In genomic region chr19:15161028-15161984, GRCh38 we compare ENCODE assay signal across 10 cellular contexts. TPM values are rescaled to one million over a fixed set of nuclear protein-coding genes. Genes with fewer than 3 reads are reported as not detected.
DNase-seq lines count a peak whose midpoint lies in the region; ATAC-seq and TF ChIP-seq lines count a peak whose summit lies in the region.
"Had no signal": no experiment of that assay in that cellular context is flagged by ENCODE, and none has a peak within 500 bp of the region (broad histone marks: within the 10 kb centered on the region; RNA-seq: fewer than 3 reads in every experiment).

No MANE protein-coding gene starts in this region.

- TF ChIP-seq CTCF in HFFc6 (IDR thresholded peaks at IDR 0.05) (peak; percentile 74), RWPE2 (IDR thresholded peaks at IDR 0.05; ENCODE audit: poor library complexity, severe bottlenecking) (peak; percentile 60), ascending aorta (IDR thresholded peaks at IDR 0.05) (no peak)

- ATAC-seq in RWPE2 (ENCODE audit: low read depth) (no peak; the same call in 2 of the 3 replicates), left colon (peak; percentile 36)
- ATAC-seq: psoas muscle had no signal

- DNase-seq in Daoy (ENCODE audit: low read depth) (peak; percentile 60), HFFc6 (no peak), RWPE2 (ENCODE audit: low spot score) (no peak), left colon (peak in 1 of 2 donors; percentile 28), ascending aorta (ENCODE audit: low spot score in 2 of 2) (no peak)
- DNase-seq in stimulated activated CD8-positive, alpha-beta memory T cell treated with anti-CD3 and anti-CD28 coated beads, Interleukin-4, amount 100 ng/mL, for 48 hours = no peak
- no peak for DNase-seq in activated CD4-positive, CD25-positive, alpha-beta regulatory T cell treated with anti-CD3 and anti-CD28 coated beads, Interleukin-2, amount 50 U/mL, for 72 hours
- DNase-seq in activated CD8-positive, alpha-beta memory T cell treated with anti-CD3 and anti-CD28 coated beads, Interleukin-2, amount 50 U/mL, for 4 hours = no peak
- DNase-seq: psoas muscle had no signal

- H3K27me3 ChIP-seq in RWPE2 (ENCODE audit: insufficient read depth, poor library complexity, severe bottlenecking) = no peaks in the 10 kb centered on the region
- H3K27me3 ChIP-seq in ascending aorta = no peaks in the 10 kb centered on the region
- H3K27me3 ChIP-seq: adrenal gland had no signal

- peaks cover 4% of the 10 kb centered on the region for H3K9me3 ChIP-seq in RWPE2 (ENCODE audit: severe bottlenecking)
- H3K9me3 ChIP-seq in ascending aorta = peaks cover 0 to 7% of the 10 kb centered on the region in 2 donors

- no peak overlapping the region for H3K4me3 Mint-ChIP-seq in HFFc6

- H3K36me3 ChIP-seq in RWPE2 (ENCODE audit: low read depth) (no peaks in the 10 kb centered on the region), ascending aorta (peaks cover 61 to 70% of the 10 kb centered on the region in 2 donors)
- H3K36me3 ChIP-seq: adrenal gland had no signal

- no peaks in the 10 kb centered on the region for H3K4me1 Mint-ChIP-seq in HFFc6 (ENCODE audit: low read depth)

- peaks cover 25% of the 10 kb centered on the region for H3K9me3 Mint-ChIP-seq in HFFc6

- H3K4me1 ChIP-seq in RWPE2 (ENCODE audit: insufficient read depth, poor library complexity, severe bottlenecking) (no peaks in the 10 kb centered on the region), ascending aorta (no peaks in the 10 kb centered on the region)
- H3K4me1 ChIP-seq: adrenal gland, psoas muscle had no signal

- intact Hi-C loops in left colon (cut with DNase I, micrococcal nuclease) = no loop called here
- intact Hi-C loops in ascending aorta (cut with DNase I) = no loop called here

- H3K27ac ChIP-seq in RWPE2 (ENCODE audit: poor library complexity, severe bottlenecking) (no peak overlapping the region), ascending aorta (no peak overlapping the region)
- H3K27ac ChIP-seq: adrenal gland, psoas muscle had no signal

- peaks cover 11% of the 10 kb centered on the region for H3K36me3 Mint-ChIP-seq in HFFc6 (ENCODE audit: low read depth)

- H3K4me3 ChIP-seq in RWPE2 (ENCODE audit: severe bottlenecking) (no peak overlapping the region), ascending aorta (no peak overlapping the region)
- H3K4me3 ChIP-seq: adrenal gland, psoas muscle had no signal

- no peaks in the 10 kb centered on the region; the same call in none of the 2 replicates for H3K27me3 Mint-ChIP-seq in HFFc6 (ENCODE audit: insufficient read depth)

- no peak overlapping the region for H3K27ac Mint-ChIP-seq in HFFc6

RNA-seq across cellular contexts. Expression of gene NOTCH3, which starts 39.5 kb away (rescaled TPM):
- total RNA-seq in Daoy (2014; rRNA removed; shearing (Covaris generic)) = 0.97 and 1.0 TPM in 2 replicates
- total RNA-seq in HFFc6 (2021; fragmentation: NEBNext Ultra II Directional; extraction: Animal tissue kit (Norgen Biotek cat#: 25700)) = 10 to 100 TPM in 4 of 6 experiments, 1 to 10 TPM in 2; 3.4 to 18.0 (median 13.1) TPM
- total RNA-seq in left colon (10 to 100 TPM in 1 of 2 donors, 1 to 10 TPM in 1; 6.1 to 12.2 TPM), ascending aorta (524 TPM)

RNA-seq across cellular contexts. Expression of gene SYDE1, which starts 54.1 kb away (rescaled TPM):
- 33.0 and 38.6 TPM in 2 replicates for total RNA-seq in Daoy (2014; rRNA removed; shearing (Covaris generic))
- total RNA-seq in HFFc6 (2021; fragmentation: NEBNext Ultra II Directional; extraction: Animal tissue kit (Norgen Biotek cat#: 25700)) = 10 to 100 TPM; 88.6 to 96.1 (median 92.0) TPM
- total RNA-seq in left colon (1 to 10 TPM; 3.6 to 7.5 TPM), ascending aorta (104 TPM)

Comparison
In these comparisons a context has a peak if more than half of its experiments do, and no peak if none do; other contexts are left out.
1. CTCF ChIP-seq: peak in HFFc6 (single experiment) and RWPE2 (single experiment); none in ascending aorta (0 of 3).
2. RNA of gene NOTCH3, which starts 39.5 kb away (total RNA-seq): 524 TPM in ascending aorta (single experiment); 3.4 to 18.0 TPM in HFFc6, 6.1 to 12.2 TPM in left colon and 0.97 to 1.0 TPM in Daoy; every median in the first group is over 10 times any median in the second.